ENCODE assay signal across 15 cellular contexts in genomic region chr15:75695634-75696302, GRCh38. TPM values are rescaled to one million over a fixed set of nuclear protein-coding genes. Genes with fewer than 3 reads are reported as not detected.
DNase-seq lines count a peak whose midpoint lies in the region; ATAC-seq and TF ChIP-seq lines count a peak whose summit lies in the region.
"Had no signal": no experiment of that assay in that cellular context is flagged by ENCODE, and none has a peak within 500 bp of the region (broad histone marks: within the 10 kb centered on the region; RNA-seq: fewer than 3 reads in every experiment).

No MANE protein-coding gene starts in this region.

- H3K4me3 Mint-ChIP-seq in IgD-negative memory B cell: peak overlapping the region in 2 of 4 donors; percentile 90 to 94
- H3K4me3 Mint-ChIP-seq: CD8-positive, alpha-beta T cell; central memory CD8-positive, alpha-beta T cell had no signal

- H3K27ac Mint-ChIP-seq in IgD-negative memory B cell: peak overlapping the region in 2 of 3 donors; percentile 57 to 94
- H3K27ac Mint-ChIP-seq: CD8-positive, alpha-beta T cell had no signal

- H3K9me3 ChIP-seq in BLaER1 treated with 17β-estradiol and CSF1 and Interleukin-3, amounts not matched to agents 10 nM and 100 nM (replicated peaks in 1 of 11): no peaks in the 10 kb centered on the region
- no peaks in the 10 kb centered on the region for H3K9me3 ChIP-seq in prostate gland
- H3K9me3 ChIP-seq: spleen had no signal

- H3K36me3 Mint-ChIP-seq in IgD-negative memory B cell: no peaks in the 10 kb centered on the region
- H3K36me3 Mint-ChIP-seq: CD8-positive, alpha-beta T cell had no signal

- peaks cover 31 to 42% (median 36%) of the 10 kb centered on the region in 3 donors for H3K4me1 Mint-ChIP-seq in IgD-negative memory B cell

- no peaks in the 10 kb centered on the region for H3K36me3 ChIP-seq in BLaER1 treated with 17β-estradiol and CSF1 and Interleukin-3, amounts not matched to agents 10 nM and 100 nM
- H3K36me3 ChIP-seq in prostate gland: no peaks in the 10 kb centered on the region
- H3K36me3 ChIP-seq: spleen had no signal

- no peak for TF ChIP-seq CTCF in prostate gland (IDR thresholded peaks at IDR 0.05)

- no peak for TF ChIP-seq POLR2A in prostate gland (IDR thresholded peaks at IDR 0.05)

- H3K4me3 ChIP-seq in BLaER1 treated with 17β-estradiol and CSF1 and Interleukin-3, amounts not matched to agents 10 nM and 100 nM: peak overlapping the region in 1 of 10 experiments; percentile 16; a peak in 1 of 20 replicates
- H3K4me3 ChIP-seq in prostate gland: no peak overlapping the region
- H3K4me3 ChIP-seq: spleen had no signal

- intact Hi-C loops in prostate gland (cut with DNase I): no loop called here

- peaks cover 8% of the 10 kb centered on the region for H3K27me3 Mint-ChIP-seq in IgD-negative memory B cell

- peaks cover 0 to 6% (median 0%) of the 10 kb centered on the region in 11 experiments; a peak in 1 of 22 replicates for H3K27me3 ChIP-seq in BLaER1 treated with 17β-estradiol and CSF1 and Interleukin-3, amounts not matched to agents 10 nM and 100 nM
- no peaks in the 10 kb centered on the region for H3K27me3 ChIP-seq in prostate gland (replicated peaks; ENCODE audit: insufficient read depth)

- H3K4me1 ChIP-seq in BLaER1 treated with 17β-estradiol and CSF1 and Interleukin-3, amounts not matched to agents 10 nM and 100 nM: peaks cover 91 to 98% (median 97%) of the 10 kb centered on the region in 10 experiments
- peaks cover 12% of the 10 kb centered on the region for H3K4me1 ChIP-seq in prostate gland (replicated peaks)

- peak overlapping the region in 9 of 11 experiments; percentile 47 to 78 (median 69); a peak in 15 of 22 replicates for H3K27ac ChIP-seq in BLaER1 treated with 17β-estradiol and CSF1 and Interleukin-3, amounts not matched to agents 10 nM and 100 nM
- peak overlapping the region; percentile 2 for H3K27ac ChIP-seq in caudate nucleus (ENCODE audit: low read depth, low read length)
- H3K27ac ChIP-seq in prostate gland: peak overlapping the region; percentile 66 to 73

- peak overlapping the region in 9 of 11 experiments; percentile 35 to 68 (median 56); a peak in 12 of 22 replicates for H3K9ac ChIP-seq in BLaER1 treated with 17β-estradiol and CSF1 and Interleukin-3, amounts not matched to agents 10 nM and 100 nM

- H3K4me2 ChIP-seq in BLaER1 treated with 17β-estradiol and CSF1 and Interleukin-3, amounts not matched to agents 10 nM and 100 nM: peak overlapping the region; percentile 90 to 100 (median 96)

- H4K20me1 ChIP-seq in BLaER1 treated with 17β-estradiol and CSF1 and Interleukin-3, amounts not matched to agents 10 nM and 100 nM: peaks cover 0 to 14% (median 0%) of the 10 kb centered on the region in 11 experiments; a peak in 7 of 22 replicates

- DNase-seq in caudate nucleus (lab: John Stamatoyannopoulos, UW) (no peak), prostate gland (ENCODE audit: low spot score) (no peak), foreskin melanocyte (no peak), GM03348 (ENCODE audit: low spot score) (no peak)
- no peak for DNase-seq in stimulated activated CD4-positive, alpha-beta T cell treated with anti-CD3 and anti-CD28 coated beads, Interleukin-4, amount 100 ng/mL, for 24 hours
- DNase-seq: activated CD8-positive, alpha-beta memory T cell treated with anti-CD3 and anti-CD28 coated beads, Interleukin-2, amount 50 U/mL, for 4 hours; CD8-positive, alpha-beta T cell; mesendoderm; NCI-H510A had no signal

- no peak for ATAC-seq in GM21381 (IDR thresholded peaks at IDR 0.05; ENCODE audit: unreplicated experiment)

- H3K9me3 Mint-ChIP-seq in IgD-negative memory B cell: no peaks in the 10 kb centered on the region
- H3K9me3 Mint-ChIP-seq: CD8-positive, alpha-beta T cell; central memory CD8-positive, alpha-beta T cell had no signal

- WGBS in prostate gland: 65% methylated on average over 7 of the region's 7 CpGs

RNA-seq across cellular contexts. Expression of gene CSPG4, which starts 16.9 kb away (rescaled TPM):
- polyA plus RNA-seq in IgD-negative memory B cell: not detected
- total RNA-seq in prostate gland: 10 to 100 TPM; 14.3 to 29.4 TPM
- total RNA-seq: CD8-positive, alpha-beta T cell; T-helper 1 cell treated with Interleukin-12 subunit alpha and Interleukin-12 subunit beta and Interleukin-4 antibody, amounts not matched to agents 30 ng/mL and 1 ng/mL, for 36 hours had no signal

RNA-seq across cellular contexts. Expression of gene SNX33, which starts 48.1 kb away (rescaled TPM):
- polyA plus RNA-seq in IgD-negative memory B cell: 0.05 TPM
- total RNA-seq in prostate gland: 10 to 100 TPM; 23.6 to 25.6 TPM

RNA-seq across cellular contexts. Expression of gene IMP3, which starts 55.7 kb away (rescaled TPM):
- 249 TPM for polyA plus RNA-seq in IgD-negative memory B cell
- total RNA-seq in prostate gland: 100 to 1,000 TPM; 125 to 277 TPM

Comparison
In these comparisons a context has a peak if more than half of its experiments do, and no peak if none do; other contexts are left out.
1. H3K27ac ChIP-seq: peak in every context shown above with its lines; median percentile 70 in prostate gland; 69 in BLaER1 treated with 17β-estradiol and CSF1 and Interleukin-3, amounts not matched to agents 10 nM and 100 nM; 2 in caudate nucleus.